In the genomic region with DNA sequence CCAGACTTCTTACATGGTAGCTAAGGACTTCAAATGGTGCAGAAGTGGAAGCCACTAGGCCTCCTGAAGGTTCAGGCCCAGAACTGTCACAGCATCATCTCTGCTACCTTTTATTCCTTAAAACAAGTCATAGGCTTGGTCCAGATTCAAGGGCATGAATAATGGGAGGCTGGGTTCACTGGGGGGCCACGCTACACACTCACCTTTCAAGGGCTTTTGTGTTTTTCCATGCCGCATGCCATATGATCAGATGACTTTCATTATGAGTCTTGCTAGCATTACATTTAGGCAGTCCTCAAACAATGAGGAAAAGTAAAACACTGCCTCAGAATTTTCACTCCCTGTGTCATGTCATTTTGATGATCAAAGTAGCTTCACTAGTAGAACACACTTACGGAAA, we compare ENCODE assay signal across 25 cellular contexts.
A peak's percentile ranks its signal among the peaks of the same experiment; 100 is the strongest.
DNase-seq lines count a peak whose midpoint lies in the region; ATAC-seq lines count a peak whose summit lies in the region.
"Had no signal": no experiment of that assay in that cellular context is flagged by ENCODE, and none has a peak within 500 bp of the region (broad histone marks: within the 10 kb centered on the region; RNA-seq: fewer than 3 reads in every experiment).

No MANE protein-coding gene starts in this region.

- peaks cover 16% of the 10 kb centered on the region for H3K4me1 Mint-ChIP-seq in activated T-cell treated with anti-CD3 and anti-CD28 coated beads, Interleukin-2, amount 50 U/mL, for 24 hours (ENCODE audit: low read depth)
- H3K4me1 Mint-ChIP-seq in stimulated activated naive CD8-positive, alpha-beta T cell treated with anti-CD3 and anti-CD28 coated beads, Interleukin-15, amount 100 ng/mL, for 72 hours = peaks cover 14% of the 10 kb centered on the region
- peaks cover 7% of the 10 kb centered on the region for H3K4me1 Mint-ChIP-seq in activated naive CD8-positive, alpha-beta T cell treated with anti-CD3 and anti-CD28 coated beads, Interleukin-2, amount 50 U/mL, for 24 hours
- no peaks in the 10 kb centered on the region for H3K4me1 Mint-ChIP-seq in stimulated activated naive B cell treated with anti-CD40 and anti-IgM and Interleukin-4, amounts not matched to agents 10 μg/mL and 1 μg/mL and 100 μg/mL, for 72 hours

- peaks cover 7% of the 10 kb centered on the region for H3K9me3 Mint-ChIP-seq in activated T-cell treated with anti-CD3 and anti-CD28 coated beads, Interleukin-2, amount 50 U/mL, for 24 hours
- no peaks in the 10 kb centered on the region for H3K9me3 Mint-ChIP-seq in stimulated activated naive CD8-positive, alpha-beta T cell treated with anti-CD3 and anti-CD28 coated beads, Interleukin-15, amount 100 ng/mL, for 72 hours
- H3K9me3 Mint-ChIP-seq in activated naive CD8-positive, alpha-beta T cell treated with anti-CD3 and anti-CD28 coated beads, Interleukin-2, amount 50 U/mL, for 24 hours = no peaks in the 10 kb centered on the region
- peaks cover 4 to 8% of the 10 kb centered on the region in 2 donors for H3K9me3 Mint-ChIP-seq in stimulated activated naive B cell treated with anti-CD40 and anti-IgM and Interleukin-4, amounts not matched to agents 10 μg/mL and 1 μg/mL and 100 μg/mL, for 72 hours
- H3K9me3 Mint-ChIP-seq: IgD-negative memory B cell had no signal

- peaks cover 72% of the 10 kb centered on the region for H3K36me3 Mint-ChIP-seq in activated T-cell treated with anti-CD3 and anti-CD28 coated beads, Interleukin-2, amount 50 U/mL, for 24 hours (ENCODE audit: low read depth)
- peaks cover 46% of the 10 kb centered on the region for H3K36me3 Mint-ChIP-seq in activated naive CD8-positive, alpha-beta T cell treated with anti-CD3 and anti-CD28 coated beads, Interleukin-2, amount 50 U/mL, for 24 hours (ENCODE audit: low read depth)
- peaks cover 30 to 60% of the 10 kb centered on the region in 2 donors for H3K36me3 Mint-ChIP-seq in stimulated activated naive B cell treated with anti-CD40 and anti-IgM and Interleukin-4, amounts not matched to agents 10 μg/mL and 1 μg/mL and 100 μg/mL, for 72 hours

- no peak for DNase-seq in activated T-cell treated with anti-CD3 and anti-CD28 coated beads, Interleukin-2, amount 50 U/mL, for 24 hours
- no peak for DNase-seq in activated T-cell treated with anti-CD3 and anti-CD28 coated beads, Interleukin-2, amount 50 U/mL, for 1 hour
- DNase-seq in stimulated activated naive CD8-positive, alpha-beta T cell treated with anti-CD3 and anti-CD28 coated beads, Interleukin-15, Interleukin-2, amounts not matched to agents 100 U/mL and 50 U/mL, for 24 hours = no peak
- no peak for DNase-seq in stimulated activated naive CD8-positive, alpha-beta T cell treated with anti-CD3 and anti-CD28 coated beads, Interleukin-15, amount 100 ng/mL, for 72 hours
- DNase-seq in activated naive CD8-positive, alpha-beta T cell treated with anti-CD3 and anti-CD28 coated beads, Interleukin-2, amount 50 U/mL, for 24 hours = no peak
- no peak for DNase-seq in stimulated activated naive B cell treated with anti-CD40 and anti-IgM and Interleukin-4, amounts not matched to agents 10 μg/mL and 1 μg/mL and 100 μg/mL, for 72 hours
- no peak for DNase-seq in stimulated activated CD4-positive, alpha-beta T cell treated with anti-CD3 and anti-CD28 coated beads, Interleukin-2, amount 100 ng/mL, for 24 hours
- DNase-seq: C1 segment of cervical spinal cord; CD8-positive, alpha-beta memory T cell; DMS 273 treated with DMSO at 0.1 percent for 48 hours; DMS79; EL; GDM1; MM.1S; NCI-H1417 treated with DMSO at 0.1 percent for 48 hours; NCI-H1694 treated with DMSO at 0.1 percent for 48 hours; NCI-H2081; NCI-H2227 treated with DMSO at 0.1 percent for 48 hours; NCI-H526 treated with DMSO at 0.1 percent for 48 hours; PC-9; Right ventricle myocardium superior had no signal

- peak; percentile 36 for ATAC-seq in stimulated activated naive CD8-positive, alpha-beta T cell treated with anti-CD3 and anti-CD28 coated beads, Interleukin-15, Interleukin-2, amounts not matched to agents 100 U/mL and 50 U/mL, for 24 hours
- ATAC-seq in stimulated activated naive CD8-positive, alpha-beta T cell treated with anti-CD3 and anti-CD28 coated beads, Interleukin-15, amount 100 ng/mL, for 72 hours = no peak
- peak; percentile 57 for ATAC-seq in activated naive CD8-positive, alpha-beta T cell treated with anti-CD3 and anti-CD28 coated beads, Interleukin-2, amount 50 U/mL, for 24 hours
- no peak for ATAC-seq in stimulated activated naive B cell treated with anti-CD40 and anti-IgM and Interleukin-4, amounts not matched to agents 10 μg/mL and 1 μg/mL and 100 μg/mL, for 72 hours (replicated peaks)
- ATAC-seq in GM19452 (IDR thresholded peaks at IDR 0.05; ENCODE audit: unreplicated experiment) = no peak
- ATAC-seq: A549, HCT116 had no signal

- H3K27me3 Mint-ChIP-seq in activated T-cell treated with anti-CD3 and anti-CD28 coated beads, Interleukin-2, amount 50 U/mL, for 24 hours = no peaks in the 10 kb centered on the region
- H3K27me3 Mint-ChIP-seq in stimulated activated naive CD8-positive, alpha-beta T cell treated with anti-CD3 and anti-CD28 coated beads, Interleukin-15, amount 100 ng/mL, for 72 hours = no peaks in the 10 kb centered on the region
- no peaks in the 10 kb centered on the region for H3K27me3 Mint-ChIP-seq in activated naive CD8-positive, alpha-beta T cell treated with anti-CD3 and anti-CD28 coated beads, Interleukin-2, amount 50 U/mL, for 24 hours
- H3K27me3 Mint-ChIP-seq in stimulated activated naive B cell treated with anti-CD40 and anti-IgM and Interleukin-4, amounts not matched to agents 10 μg/mL and 1 μg/mL and 100 μg/mL, for 72 hours = no peaks in the 10 kb centered on the region
- H3K27me3 Mint-ChIP-seq: CD8-positive, alpha-beta memory T cell; IgD-negative memory B cell had no signal

- no peak overlapping the region for H3K4me3 Mint-ChIP-seq in activated T-cell treated with anti-CD3 and anti-CD28 coated beads, Interleukin-2, amount 50 U/mL, for 24 hours
- no peak overlapping the region for H3K4me3 Mint-ChIP-seq in stimulated activated naive CD8-positive, alpha-beta T cell treated with anti-CD3 and anti-CD28 coated beads, Interleukin-15, amount 100 ng/mL, for 72 hours
- no peak overlapping the region for H3K4me3 Mint-ChIP-seq in activated naive CD8-positive, alpha-beta T cell treated with anti-CD3 and anti-CD28 coated beads, Interleukin-2, amount 50 U/mL, for 24 hours
- no peak overlapping the region for H3K4me3 Mint-ChIP-seq in stimulated activated naive B cell treated with anti-CD40 and anti-IgM and Interleukin-4, amounts not matched to agents 10 μg/mL and 1 μg/mL and 100 μg/mL, for 72 hours
- H3K4me3 Mint-ChIP-seq: CD8-positive, alpha-beta memory T cell; IgD-negative memory B cell had no signal

- H3K27ac Mint-ChIP-seq in activated T-cell treated with anti-CD3 and anti-CD28 coated beads, Interleukin-2, amount 50 U/mL, for 24 hours = peak overlapping the region; percentile 70
- H3K27ac Mint-ChIP-seq in stimulated activated naive CD8-positive, alpha-beta T cell treated with anti-CD3 and anti-CD28 coated beads, Interleukin-15, amount 100 ng/mL, for 72 hours = peak overlapping the region in 1 of 2 donors; percentile 81
- peak overlapping the region; percentile 19 for H3K27ac Mint-ChIP-seq in activated naive CD8-positive, alpha-beta T cell treated with anti-CD3 and anti-CD28 coated beads, Interleukin-2, amount 50 U/mL, for 24 hours
- H3K27ac Mint-ChIP-seq in stimulated activated naive B cell treated with anti-CD40 and anti-IgM and Interleukin-4, amounts not matched to agents 10 μg/mL and 1 μg/mL and 100 μg/mL, for 72 hours = peak overlapping the region; percentile 11

Comparison
In these comparisons a context has a peak if more than half of its experiments do, and no peak if none do; other contexts are left out.
1. ATAC-seq: peak in stimulated activated naive CD8-positive, alpha-beta T cell treated with anti-CD3 and anti-CD28 coated beads, Interleukin-15, Interleukin-2, amounts not matched to agents 100 U/mL and 50 U/mL, for 24 hours (single experiment) and activated naive CD8-positive, alpha-beta T cell treated with anti-CD3 and anti-CD28 coated beads, Interleukin-2, amount 50 U/mL, for 24 hours (single experiment); none in stimulated activated naive CD8-positive, alpha-beta T cell treated with anti-CD3 and anti-CD28 coated beads, Interleukin-15, amount 100 ng/mL, for 72 hours (single experiment), stimulated activated naive B cell treated with anti-CD40 and anti-IgM and Interleukin-4, amounts not matched to agents 10 μg/mL and 1 μg/mL and 100 μg/mL, for 72 hours (0 of 2) and GM19452 (single experiment).